ENCODE assay signal across 13 cellular contexts in the genomic region with DNA sequence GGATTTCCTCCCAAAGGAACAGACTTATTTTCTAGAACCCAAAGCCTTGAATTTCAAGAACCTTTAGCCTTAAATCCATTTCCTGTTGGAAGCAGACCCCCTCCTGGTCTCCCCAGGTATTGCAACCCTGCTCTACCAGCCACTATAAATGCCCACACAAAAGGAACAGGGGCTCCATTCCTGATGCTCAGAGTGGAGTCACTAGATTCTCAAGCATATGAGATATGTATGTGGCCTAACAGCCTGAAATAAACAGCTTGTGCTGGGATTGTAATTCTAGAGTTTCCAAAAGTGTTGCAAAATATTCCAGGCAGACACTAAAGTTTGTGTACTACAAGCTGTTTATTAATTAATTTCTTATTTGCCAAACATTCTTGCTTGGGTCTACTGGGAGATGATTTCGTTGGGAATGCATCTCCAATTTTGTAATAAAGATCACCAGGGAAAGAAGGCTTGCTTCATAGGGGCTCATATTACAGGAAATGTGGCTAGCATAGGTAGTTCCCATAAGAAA. TPM values are rescaled to one million over a fixed set of nuclear protein-coding genes. Genes with fewer than 3 reads are reported as not detected.
DNase-seq lines count a peak whose midpoint lies in the region; ATAC-seq, FAIRE-seq and TF ChIP-seq lines count a peak whose summit lies in the region.
"Had no signal": no experiment of that assay in that cellular context is flagged by ENCODE, and none has a peak within 500 bp of the region (broad histone marks: within the 10 kb centered on the region; RNA-seq: fewer than 3 reads in every experiment).

No MANE protein-coding gene starts in this region.

- peaks cover 20 to 22% of the 10 kb centered on the region in 2 donors for H3K4me1 ChIP-seq in kidney (ENCODE audit: control insufficient read depth in 1 of 2, insufficient read depth in 1 of 2, low read depth in 1 of 2, low read length in 2 of 2)

- H3K36me3 ChIP-seq in brain microvascular endothelial cell (replicated peaks) = no peaks in the 10 kb centered on the region
- H3K36me3 ChIP-seq in kidney (ENCODE audit: control insufficient read depth in 1 of 2, insufficient read depth in 2 of 2, low read length in 2 of 2) = no peaks in the 10 kb centered on the region

- no peaks in the 10 kb centered on the region for H3K36me3 Mint-ChIP-seq in type B pancreatic cell

- intact Hi-C loops in kidney (cut with DNase I) = no loop called here

- peaks cover 22% of the 10 kb centered on the region for H3K4me1 Mint-ChIP-seq in type B pancreatic cell (ENCODE audit: unreplicated experiment)

- in situ Hi-C loops in brain microvascular endothelial cell (cut with HindIII; ENCODE audit: low pct_ligation_motif_present, low sequenced_read_pairs) = no loop called here

- H3K4me3 ChIP-seq in brain microvascular endothelial cell (ENCODE audit: low read depth, low read length) (no peak overlapping the region), kidney (ENCODE audit: low read length in 2 of 2) (no peak overlapping the region)

- no peak overlapping the region for H3K4me3 Mint-ChIP-seq in type B pancreatic cell

- ATAC-seq in HG02884 (IDR thresholded peaks at IDR 0.05; ENCODE audit: unreplicated experiment) = no peak

- H3K27ac ChIP-seq in brain microvascular endothelial cell = peak overlapping the region; percentile 30
- H3K27ac ChIP-seq in kidney (ENCODE audit: low read depth in 2 of 2, low read length in 2 of 2) = peak overlapping the region; percentile 72 to 83

- H3K9me3 Mint-ChIP-seq in type B pancreatic cell = no peaks in the 10 kb centered on the region

- H3K27me3 ChIP-seq in brain microvascular endothelial cell (replicated peaks) = no peaks in the 10 kb centered on the region

- no peaks in the 10 kb centered on the region for H3K9me3 ChIP-seq in kidney (ENCODE audit: control insufficient read depth in 1 of 2, low read length in 2 of 2)

- DNase-seq in DMS 273 (lab: John Stamatoyannopoulos, UW; ENCODE audit: unreplicated experiment) = peak; percentile 19
- DNase-seq in DMS 273 treated with DMSO at 0.1 percent for 48 hours (lab: John Stamatoyannopoulos, UW) = no peak
- no peak for DNase-seq in brain microvascular endothelial cell
- no peak for DNase-seq in kidney
- no peak for DNase-seq in type B pancreatic cell (ENCODE audit: extremely low spot score, unreplicated experiment)
- DNase-seq in NCI-H524 treated with DMSO at 0.1 percent for 48 hours (lab: John Stamatoyannopoulos, UW) = no peak
- no peak for DNase-seq in NCI-H1417 treated with DMSO at 0.1 percent for 48 hours (lab: John Stamatoyannopoulos, UW)
- DNase-seq: 8988T; activated CD4-positive, alpha-beta T cell treated with anti-CD3 and anti-CD28 coated beads, Interleukin-2, amount 50 U/mL, for 48 hours; cerebellar nuclear complex; left colon; stimulated activated CD4-positive, alpha-beta T cell treated with anti-CD3 and anti-CD28 coated beads, Interleukin-4, amount 100 ng/mL, for 24 hours had no signal

- peak overlapping the region; percentile 96 for H3K27ac Mint-ChIP-seq in type B pancreatic cell

- TF ChIP-seq CTCF in brain microvascular endothelial cell (IDR thresholded peaks at IDR 0.05; ENCODE audit: low read depth, low read length, missing control alignments) = peak; percentile 62
- TF ChIP-seq CTCF in kidney (IDR thresholded peaks at IDR 0.05; ENCODE audit: borderline replicate concordance, extremely low read depth, insufficient read depth) = no peak
- peak; percentile 62 for TF ChIP-seq CTCF in type B pancreatic cell (conservative IDR thresholded peaks at IDR 0.05)

- FAIRE-seq in kidney (lab: Jason Lieb, UNC) = no peak

- H3K27me3 Mint-ChIP-seq in type B pancreatic cell = no peaks in the 10 kb centered on the region

- H3K9ac ChIP-seq in kidney (ENCODE audit: low read length in 2 of 2) = no peak overlapping the region

RNA-seq across cellular contexts. Expression of a gene that starts 44.8 kb away (rescaled TPM):
- total RNA-seq in kidney (14.6 TPM), type B pancreatic cell (ENCODE audit: low replicate concordance) (1.9 and 5.1 TPM in 2 replicates)
- polyA plus RNA-seq in kidney (ENCODE audit: insufficient read depth, low read depth, low replicate concordance) = 10.5 TPM
